Comparison of ENCODE assay signal across 19 cellular contexts in genomic region chr10:96122824-96123223, GRCh38.
"Had no signal": no experiment of that assay in that cellular context is flagged by ENCODE, and none has a peak within 500 bp of the region (broad histone marks: within the 10 kb centered on the region; RNA-seq: fewer than 3 reads in every experiment).

No MANE protein-coding gene starts in this region.

- ATAC-seq: activated CD4-positive, CD25-positive, alpha-beta regulatory T cell treated with anti-CD3 and anti-CD28 coated beads, Interleukin-2, amount 50 U/mL, for 24 hours; activated CD8-positive, alpha-beta T cell treated with anti-CD3 and anti-CD28 coated beads for 36 hours; SK-N-SH treated with all-trans-retinoic acid at 6 μM for 48 hours had no signal

- H3K36me3 ChIP-seq: breast epithelium, Peyer's patch, SJSA1 had no signal

- H3K27me3 ChIP-seq: Peyer's patch had no signal

- H3K9me3 ChIP-seq: breast epithelium, Peyer's patch, SJSA1 had no signal

- DNase-seq: activated CD4-positive, alpha-beta T cell treated with anti-CD3 and anti-CD28 coated beads for 4 hours; activated CD8-positive, alpha-beta memory T cell treated with anti-CD3 and anti-CD28 coated beads, Interleukin-2, amount 50 U/mL, for 4 hours; activated CD8-positive, alpha-beta T cell treated with anti-CD3 and anti-CD28 coated beads for 36 hours; activated naive CD4-positive, alpha-beta T cell treated with anti-CD3 and anti-CD28 coated beads, Interleukin-2, amount 50 U/mL, for 16 hours; aorta; central memory CD4-positive, alpha-beta T cell; NCI-H1092; NCI-H1417; NCI-H2029; NCI-H510A treated with DMSO at 0.1 percent for 48 hours; NCI-H69; Peyer's patch; SHP77; SW 1271 had no signal

- H3K4me3 ChIP-seq: breast epithelium, coronary artery, Peyer's patch, SJSA1 had no signal

- H3K27ac ChIP-seq: breast epithelium, coronary artery, Peyer's patch, SJSA1 had no signal

- H3K4me1 ChIP-seq: breast epithelium, Peyer's patch had no signal
